Comparison of ENCODE assay signal across 12 cellular contexts in the genomic region with DNA sequence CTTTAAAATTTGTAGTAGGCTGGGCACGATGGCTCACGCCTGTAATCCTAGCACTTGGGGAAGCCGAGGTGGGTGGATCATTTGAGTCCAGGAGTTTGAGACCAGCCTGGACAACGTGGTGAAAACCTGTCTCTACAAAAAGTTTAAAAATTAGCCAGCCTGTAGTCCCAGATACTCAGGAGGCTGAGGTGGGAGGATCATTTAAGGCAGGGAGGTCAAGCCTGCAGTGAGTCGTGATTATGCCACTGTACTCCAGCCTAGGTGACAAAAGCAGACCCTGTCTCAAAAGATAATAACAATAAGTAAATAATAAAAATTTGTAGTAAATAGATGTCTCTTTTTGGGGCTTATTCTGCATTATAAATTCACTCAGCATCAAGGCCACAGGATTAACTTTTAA.
DNase-seq lines count a peak whose midpoint lies in the region; ATAC-seq, FAIRE-seq and TF ChIP-seq lines count a peak whose summit lies in the region.
"Had no signal": no experiment of that assay in that cellular context is flagged by ENCODE, and none has a peak within 500 bp of the region (broad histone marks: within the 10 kb centered on the region; RNA-seq: fewer than 3 reads in every experiment).

No MANE protein-coding gene starts in this region.

- no peak for TF ChIP-seq POLR2A in GM12891 (IDR thresholded peaks at IDR 0.05; ENCODE audit: low read depth, low read length)

- H3K4me2 ChIP-seq in parathyroid adenoma (ENCODE audit: low read length) = no peak overlapping the region
- H3K4me2 ChIP-seq: GM23338 had no signal

- CTCF ChIA-PET in naive thymus-derived CD4-positive, alpha-beta T cell (lab: Charles Lee) = no interaction called here

- no peaks in the 10 kb centered on the region for H3K4me1 ChIP-seq in parathyroid adenoma
- H3K4me1 ChIP-seq in naive thymus-derived CD4-positive, alpha-beta T cell (ENCODE audit: control insufficient read depth in 2 of 2, insufficient read depth in 2 of 2, low read length in 2 of 2) = peaks cover 0 to 12% of the 10 kb centered on the region in 2 donors

- peaks cover 2% of the 10 kb centered on the region for H3K36me3 Mint-ChIP-seq in endothelial cell (ENCODE audit: low read depth, unreplicated experiment)
- H3K36me3 Mint-ChIP-seq in naive thymus-derived CD4-positive, alpha-beta T cell = peaks cover 0 to 11% (median 3%) of the 10 kb centered on the region in 5 donors
- H3K36me3 Mint-ChIP-seq in activated CD4-positive, alpha-beta T cell treated with anti-CD3 and anti-CD28 coated beads, Interleukin-2, amount 10 ng/mL, durations not matched to agents 24 days and 14 days (ENCODE audit: low read depth) = no peaks in the 10 kb centered on the region

- intact Hi-C loops in naive thymus-derived CD4-positive, alpha-beta T cell (cut with micrococcal nuclease) = no loop called here
- intact Hi-C loops in activated CD4-positive, alpha-beta T cell treated with anti-CD3 and anti-CD28 coated beads, Interleukin-2, amount 10 ng/mL, durations not matched to agents 24 days and 14 days (cut with micrococcal nuclease) = no loop called here

- DNase-seq in stimulated activated naive CD8-positive, alpha-beta T cell treated with anti-CD3 and anti-CD28 coated beads, Interleukin-15, amount 100 ng/mL, for 72 hours = no peak
- DNase-seq in stimulated activated naive CD8-positive, alpha-beta T cell treated with anti-CD3 and anti-CD28 coated beads, Interleukin-15, Interleukin-2, amounts not matched to agents 100 U/mL and 50 U/mL, for 24 hours = no peak
- DNase-seq in endothelial cell (ENCODE audit: low spot score) = no peak
- no peak for DNase-seq in naive thymus-derived CD4-positive, alpha-beta T cell
- DNase-seq in activated CD4-positive, alpha-beta T cell treated with anti-CD3 and anti-CD28 coated beads, Interleukin-2, amount 10 ng/mL, durations not matched to agents 24 days and 14 days = no peak
- no peak for DNase-seq in NOMO-1 treated with dmso at 0.1 percent for 144 hours (lab: John Stamatoyannopoulos, UW; ENCODE audit: unreplicated experiment)
- DNase-seq in GM12891 (ENCODE audit: insufficient read length, low spot score) = no peak
- DNase-seq: effector CD8-positive, alpha-beta T cell; NCI-H524 had no signal

- H3K79me2 ChIP-seq in parathyroid adenoma = no peaks in the 10 kb centered on the region

- POLR2A ChIA-PET in naive thymus-derived CD4-positive, alpha-beta T cell (lab: Charles Lee) = no interaction called here

- H3K27ac ChIP-seq in parathyroid adenoma = peak overlapping the region; percentile 32
- H3K27ac ChIP-seq in naive thymus-derived CD4-positive, alpha-beta T cell (ENCODE audit: low read depth, low read length) = no peak overlapping the region
- H3K27ac ChIP-seq: brain microvascular endothelial cell had no signal

- H3K4me3 Mint-ChIP-seq in stimulated activated naive CD8-positive, alpha-beta T cell treated with anti-CD3 and anti-CD28 coated beads, Interleukin-15, amount 100 ng/mL, for 72 hours = no peak overlapping the region
- H3K4me3 Mint-ChIP-seq in endothelial cell (ENCODE audit: unreplicated experiment) = peak overlapping the region; percentile 47
- H3K4me3 Mint-ChIP-seq in naive thymus-derived CD4-positive, alpha-beta T cell = no peak overlapping the region
- H3K4me3 Mint-ChIP-seq in activated CD4-positive, alpha-beta T cell treated with anti-CD3 and anti-CD28 coated beads, Interleukin-2, amount 10 ng/mL, durations not matched to agents 24 days and 14 days = no peak overlapping the region
- H3K4me3 Mint-ChIP-seq: GM23338 had no signal

- FAIRE-seq in GM12891 (lab: Jason Lieb, UNC) = no peak

- no peaks in the 10 kb centered on the region for H3K9me3 Mint-ChIP-seq in stimulated activated naive CD8-positive, alpha-beta T cell treated with anti-CD3 and anti-CD28 coated beads, Interleukin-15, amount 100 ng/mL, for 72 hours
- no peaks in the 10 kb centered on the region for H3K9me3 Mint-ChIP-seq in endothelial cell (ENCODE audit: unreplicated experiment)
- peaks cover 0 to 7% (median 0%) of the 10 kb centered on the region in 11 donors for H3K9me3 Mint-ChIP-seq in naive thymus-derived CD4-positive, alpha-beta T cell
- H3K9me3 Mint-ChIP-seq in activated CD4-positive, alpha-beta T cell treated with anti-CD3 and anti-CD28 coated beads, Interleukin-2, amount 10 ng/mL, durations not matched to agents 24 days and 14 days = peaks cover 3% of the 10 kb centered on the region
- H3K9me3 Mint-ChIP-seq: GM23338 had no signal

- no peak for ATAC-seq in stimulated activated naive CD8-positive, alpha-beta T cell treated with anti-CD3 and anti-CD28 coated beads, Interleukin-15, amount 100 ng/mL, for 72 hours
- no peak for ATAC-seq in stimulated activated naive CD8-positive, alpha-beta T cell treated with anti-CD3 and anti-CD28 coated beads, Interleukin-15, Interleukin-2, amounts not matched to agents 100 U/mL and 50 U/mL, for 24 hours
- ATAC-seq in naive thymus-derived CD4-positive, alpha-beta T cell = no peak
- ATAC-seq: GM23338 had no signal

- TF ChIP-seq CTCF in endothelial cell (IDR thresholded peaks at IDR 0.05; ENCODE audit: unreplicated experiment) = no peak
- no peak for TF ChIP-seq CTCF in parathyroid adenoma (IDR thresholded peaks at IDR 0.05)

- no peak overlapping the region for H3K4me3 ChIP-seq in parathyroid adenoma (ENCODE audit: low read depth, low read length)
- no peak overlapping the region for H3K4me3 ChIP-seq in naive thymus-derived CD4-positive, alpha-beta T cell (ENCODE audit: low read length)
- H3K4me3 ChIP-seq: GM23338 had no signal

- no peaks in the 10 kb centered on the region for H3K27me3 Mint-ChIP-seq in stimulated activated naive CD8-positive, alpha-beta T cell treated with anti-CD3 and anti-CD28 coated beads, Interleukin-15, amount 100 ng/mL, for 72 hours
- peaks cover 4% of the 10 kb centered on the region for H3K27me3 Mint-ChIP-seq in endothelial cell (ENCODE audit: unreplicated experiment)
- peaks cover 0 to 3% (median 0%) of the 10 kb centered on the region in 5 donors for H3K27me3 Mint-ChIP-seq in naive thymus-derived CD4-positive, alpha-beta T cell
- H3K27me3 Mint-ChIP-seq in activated CD4-positive, alpha-beta T cell treated with anti-CD3 and anti-CD28 coated beads, Interleukin-2, amount 10 ng/mL, durations not matched to agents 24 days and 14 days = no peaks in the 10 kb centered on the region

- peak overlapping the region; percentile 27 to 60 for H3K27ac Mint-ChIP-seq in stimulated activated naive CD8-positive, alpha-beta T cell treated with anti-CD3 and anti-CD28 coated beads, Interleukin-15, amount 100 ng/mL, for 72 hours
- H3K27ac Mint-ChIP-seq in endothelial cell (ENCODE audit: unreplicated experiment) = peak overlapping the region; percentile 98
- peak overlapping the region in 3 of 9 donors; percentile 9 to 43 (median 33) for H3K27ac Mint-ChIP-seq in naive thymus-derived CD4-positive, alpha-beta T cell
- H3K27ac Mint-ChIP-seq in activated CD4-positive, alpha-beta T cell treated with anti-CD3 and anti-CD28 coated beads, Interleukin-2, amount 10 ng/mL, durations not matched to agents 24 days and 14 days = no peak overlapping the region
- H3K27ac Mint-ChIP-seq: GM23338 had no signal

- H3K9ac ChIP-seq in parathyroid adenoma = no peak overlapping the region

- H2AFZ ChIP-seq in parathyroid adenoma = no peak overlapping the region
- H2AFZ ChIP-seq: GM23338 had no signal

- peaks cover 42% of the 10 kb centered on the region for H3K4me1 Mint-ChIP-seq in stimulated activated naive CD8-positive, alpha-beta T cell treated with anti-CD3 and anti-CD28 coated beads, Interleukin-15, amount 100 ng/mL, for 72 hours
- H3K4me1 Mint-ChIP-seq in endothelial cell (ENCODE audit: unreplicated experiment) = peaks cover 39% of the 10 kb centered on the region
- H3K4me1 Mint-ChIP-seq in naive thymus-derived CD4-positive, alpha-beta T cell = peaks cover 7 to 30% (median 15%) of the 10 kb centered on the region in 7 donors
- H3K4me1 Mint-ChIP-seq in activated CD4-positive, alpha-beta T cell treated with anti-CD3 and anti-CD28 coated beads, Interleukin-2, amount 10 ng/mL, durations not matched to agents 24 days and 14 days = peaks cover 16% of the 10 kb centered on the region

- H3K36me3 ChIP-seq in parathyroid adenoma (ENCODE audit: control insufficient read depth, insufficient read depth, low read length) = no peaks in the 10 kb centered on the region
- no peaks in the 10 kb centered on the region for H3K36me3 ChIP-seq in naive thymus-derived CD4-positive, alpha-beta T cell (ENCODE audit: control insufficient read depth in 2 of 3, insufficient read depth in 3 of 3, low read length in 3 of 3)
- H3K36me3 ChIP-seq: brain microvascular endothelial cell had no signal

- no peaks in the 10 kb centered on the region for H3K9me3 ChIP-seq in parathyroid adenoma (ENCODE audit: control insufficient read depth, low read length)
- no peaks in the 10 kb centered on the region for H3K9me3 ChIP-seq in naive thymus-derived CD4-positive, alpha-beta T cell (ENCODE audit: control insufficient read depth in 2 of 3, low read length in 3 of 3)

- no peaks in the 10 kb centered on the region for H3K27me3 ChIP-seq in parathyroid adenoma (ENCODE audit: control insufficient read depth, insufficient read depth, low read length)
- no peaks in the 10 kb centered on the region for H3K27me3 ChIP-seq in naive thymus-derived CD4-positive, alpha-beta T cell (ENCODE audit: control insufficient read depth in 2 of 2, insufficient read depth in 2 of 2, low read length in 2 of 2)
- H3K27me3 ChIP-seq: brain microvascular endothelial cell had no signal

TF ChIP-seq in GM12891, 5 proteins besides CTCF, POLR2A, EP300 and RAD21:
- TF ChIP-seq SPI1 (IDR thresholded peaks at IDR 0.05; ENCODE audit: low read depth, low read length) = no peak
- TF ChIP-seq POU2F2 (IDR thresholded peaks at IDR 0.05; ENCODE audit: low read depth, low read length) = no peak
- no peak for TF ChIP-seq TAF1 (IDR thresholded peaks at IDR 0.05; ENCODE audit: low read depth, low read length)
- TF ChIP-seq PAX5 (IDR thresholded peaks at IDR 0.05; ENCODE audit: insufficient read depth, low read length, severe bottlenecking) = no peak
- no peak for TF ChIP-seq POLR2AphosphoS5 (IDR thresholded peaks at IDR 0.05; ENCODE audit: low read depth, low read length)
